In the genomic region with DNA sequence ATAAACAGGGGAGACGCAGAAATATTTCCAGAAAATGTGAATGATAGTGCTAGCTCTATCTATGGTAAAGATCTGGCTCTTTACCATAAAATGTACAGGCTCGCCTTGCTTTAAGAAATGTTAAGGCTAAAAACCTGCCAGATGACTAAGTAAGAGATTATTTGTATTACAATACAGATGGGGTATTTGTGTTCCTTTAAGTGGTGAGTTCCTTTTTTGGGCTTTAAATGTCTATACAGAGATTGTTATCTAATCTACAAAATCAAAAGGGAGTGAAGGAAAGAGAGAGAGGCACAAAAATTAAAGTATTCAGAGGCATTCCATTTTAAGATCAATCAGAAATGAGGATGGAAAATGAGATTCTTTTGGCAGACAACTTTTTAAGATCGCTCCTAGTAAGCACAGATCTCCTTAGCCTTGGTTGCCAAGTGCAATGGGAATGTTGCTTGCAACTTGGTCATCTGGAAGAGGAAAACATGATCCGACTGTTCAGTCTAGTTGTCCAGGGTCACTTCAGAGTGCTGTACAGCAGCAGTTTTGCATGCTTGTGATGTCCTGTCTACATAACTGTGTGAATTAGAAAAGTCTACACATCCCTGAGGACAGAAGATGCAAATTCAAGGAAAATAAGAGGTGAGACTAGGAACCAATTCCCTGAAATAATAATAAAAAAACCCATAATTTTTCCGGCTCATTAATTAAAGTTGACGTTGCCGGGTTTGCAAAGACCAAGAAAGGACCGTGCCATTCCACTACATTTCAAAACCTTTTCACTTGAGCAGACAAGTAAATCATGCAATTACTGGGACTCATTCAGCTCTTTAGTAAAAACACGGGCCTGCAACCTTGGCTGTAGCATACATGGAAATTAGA, we compare ENCODE assay signal across 20 cellular contexts.
DNase-seq lines count a peak whose midpoint lies in the region; FAIRE-seq and TF ChIP-seq lines count a peak whose summit lies in the region.
"Had no signal": no experiment of that assay in that cellular context is flagged by ENCODE, and none has a peak within 500 bp of the region (broad histone marks: within the 10 kb centered on the region; RNA-seq: fewer than 3 reads in every experiment).

No MANE protein-coding gene starts in this region.

- H3K4me1 Mint-ChIP-seq in astrocyte (ENCODE audit: low read depth, unreplicated experiment) = peaks cover 39% of the 10 kb centered on the region
- H3K4me1 Mint-ChIP-seq: activated naive CD8-positive, alpha-beta T cell treated with anti-CD3 and anti-CD28 coated beads, Interleukin-2, amount 10 ng/mL, durations not matched to agents 7 days and 5 days had no signal

- H2AFZ ChIP-seq in Karpas-422 (ENCODE audit: low read length) (peak overlapping the region; percentile 42), astrocyte (ENCODE audit: low read depth, low read length) (no peak overlapping the region), fibroblast of lung (ENCODE audit: low read length) (no peak overlapping the region)
- H2AFZ ChIP-seq: hepatocyte had no signal

- TF ChIP-seq POLR2A in ovary (IDR thresholded peaks at IDR 0.05) = no peak
- TF ChIP-seq POLR2A in prostate gland (IDR thresholded peaks at IDR 0.05) = no peak

- H3K27me3 Mint-ChIP-seq in astrocyte (ENCODE audit: low read depth, unreplicated experiment) = peaks cover 1% of the 10 kb centered on the region
- H3K27me3 Mint-ChIP-seq: activated naive CD8-positive, alpha-beta T cell treated with anti-CD3 and anti-CD28 coated beads, Interleukin-2, amount 10 ng/mL, durations not matched to agents 7 days and 5 days had no signal

- peaks cover 3% of the 10 kb centered on the region for H3K9me3 Mint-ChIP-seq in astrocyte (ENCODE audit: unreplicated experiment)
- H3K9me3 Mint-ChIP-seq: activated naive CD8-positive, alpha-beta T cell treated with anti-CD3 and anti-CD28 coated beads, Interleukin-2, amount 10 ng/mL, durations not matched to agents 7 days and 5 days had no signal

- intact Hi-C loops in ovary (cut with DNase I) = no loop called here
- intact Hi-C loops in prostate gland (cut with DNase I) = no loop called here

- no peak overlapping the region for H3K4me3 Mint-ChIP-seq in astrocyte (ENCODE audit: unreplicated experiment)
- H3K4me3 Mint-ChIP-seq: activated naive CD8-positive, alpha-beta T cell treated with anti-CD3 and anti-CD28 coated beads, Interleukin-2, amount 10 ng/mL, durations not matched to agents 7 days and 5 days had no signal

- peaks cover 67% of the 10 kb centered on the region for H3K4me1 ChIP-seq in Karpas-422 (ENCODE audit: low read length)
- H3K4me1 ChIP-seq in astrocyte (ENCODE audit: insufficient read depth, low read length) = peaks cover 63% of the 10 kb centered on the region
- no peaks in the 10 kb centered on the region for H3K4me1 ChIP-seq in fibroblast of lung (ENCODE audit: control insufficient read depth, extremely low read depth, insufficient read depth, low read length)
- peaks cover 4% of the 10 kb centered on the region for H3K4me1 ChIP-seq in ovary (ENCODE audit: insufficient read depth)
- no peaks in the 10 kb centered on the region for H3K4me1 ChIP-seq in prostate gland (replicated peaks)

- H3K4me3 ChIP-seq in Karpas-422 (ENCODE audit: low read length) (peak overlapping the region; percentile 17; the same call in 1 of the 2 replicates), astrocyte (ENCODE audit: insufficient read depth, low read depth, low read length) (no peak overlapping the region), fibroblast of lung (replicated peaks in 1 of 4; ENCODE audit: control extremely low read depth in 1 of 4, insufficient read depth in 1 of 4, low read depth in 3 of 4, low read length in 4 of 4) (no peak overlapping the region), ovary (no peak overlapping the region), prostate gland (no peak overlapping the region)
- H3K4me3 ChIP-seq: hepatocyte, thoracic aorta had no signal

- H3K9me2 ChIP-seq in Karpas-422 (replicated peaks; ENCODE audit: insufficient read depth, low read length) = no peaks in the 10 kb centered on the region

- DNase-seq in Karpas-422 = peak; percentile 68
- peak; percentile 80 for DNase-seq in astrocyte (ENCODE audit: low read depth)
- peak; percentile 44 to 82 for DNase-seq in fibroblast of lung (ENCODE audit: low read depth in 2 of 2)
- peak; percentile 63 for DNase-seq in retina
- no peak for DNase-seq in ovary
- DNase-seq in germinal center (ENCODE audit: low spot score) = no peak
- no peak for DNase-seq in prostate gland (ENCODE audit: low spot score)
- no peak for DNase-seq in stimulated activated CD4-positive, alpha-beta T cell treated with anti-CD3 and anti-CD28 coated beads, Interleukin-12 subunit alpha, Interleukin-12 subunit beta, amount 100 ng/mL, for 4 hours
- DNase-seq: activated CD4-positive, alpha-beta T cell treated with anti-CD3 and anti-CD28 coated beads, Interleukin-2, amount 50 U/mL, for 4 hours; activated naive CD8-positive, alpha-beta T cell treated with anti-CD3 and anti-CD28 coated beads, Interleukin-2, amount 10 ng/mL, durations not matched to agents 7 days and 5 days; activated T-cell treated with anti-CD3 and anti-CD28 coated beads, Interleukin-2, amount 50 U/mL, for 48 hours; AML-193; cortex of kidney; GDM1; NCI-H1694 treated with DMSO at 0.1 percent for 48 hours; NCI-H446 treated with DMSO at 0.1 percent for 48 hours had no signal

- peak overlapping the region; percentile 98 for H3K27ac ChIP-seq in Karpas-422 (ENCODE audit: low read length)
- peak overlapping the region; percentile 78 for H3K27ac ChIP-seq in astrocyte (ENCODE audit: low read depth, low read length)
- no peak overlapping the region for H3K27ac ChIP-seq in fibroblast of lung (ENCODE audit: insufficient read depth, low read length)
- no peak overlapping the region for H3K27ac ChIP-seq in ovary
- no peak overlapping the region for H3K27ac ChIP-seq in prostate gland
- H3K27ac ChIP-seq: hepatocyte, thoracic aorta had no signal

- H3K27me3 ChIP-seq in Karpas-422 (ENCODE audit: low read length) = no peaks in the 10 kb centered on the region
- H3K27me3 ChIP-seq in astrocyte (ENCODE audit: insufficient read depth, low read length) = no peaks in the 10 kb centered on the region
- H3K27me3 ChIP-seq in fibroblast of lung (ENCODE audit: control insufficient read depth, insufficient read depth, low read length) = no peaks in the 10 kb centered on the region
- no peaks in the 10 kb centered on the region for H3K27me3 ChIP-seq in ovary
- H3K27me3 ChIP-seq in prostate gland (replicated peaks; ENCODE audit: insufficient read depth) = peaks cover 3% of the 10 kb centered on the region
- H3K27me3 ChIP-seq: hepatocyte had no signal

- H3K9ac ChIP-seq in Karpas-422 (ENCODE audit: low read length) = peak overlapping the region; percentile 28
- peak overlapping the region; percentile 46 for H3K9ac ChIP-seq in astrocyte (ENCODE audit: low read length)
- H3K9ac ChIP-seq in fibroblast of lung (ENCODE audit: insufficient read depth, low read length) = no peak overlapping the region

- no peak overlapping the region for H3K27ac Mint-ChIP-seq in astrocyte (ENCODE audit: unreplicated experiment)
- H3K27ac Mint-ChIP-seq: activated naive CD8-positive, alpha-beta T cell treated with anti-CD3 and anti-CD28 coated beads, Interleukin-2, amount 10 ng/mL, durations not matched to agents 7 days and 5 days had no signal

- no peaks in the 10 kb centered on the region for H3K36me3 ChIP-seq in Karpas-422 (ENCODE audit: insufficient read depth, low read length)
- H3K36me3 ChIP-seq in astrocyte (ENCODE audit: insufficient read depth, low read length) = no peaks in the 10 kb centered on the region
- H3K36me3 ChIP-seq in fibroblast of lung (ENCODE audit: control insufficient read depth, insufficient read depth, low read length) = no peaks in the 10 kb centered on the region
- no peaks in the 10 kb centered on the region for H3K36me3 ChIP-seq in ovary
- H3K36me3 ChIP-seq in prostate gland = no peaks in the 10 kb centered on the region
- H3K36me3 ChIP-seq: thoracic aorta had no signal

- no peaks in the 10 kb centered on the region for H3K79me2 ChIP-seq in Karpas-422 (ENCODE audit: low read length)
- no peaks in the 10 kb centered on the region for H3K79me2 ChIP-seq in astrocyte (ENCODE audit: insufficient read depth, low read length)
- H3K79me2 ChIP-seq in fibroblast of lung (ENCODE audit: control insufficient read depth, insufficient read depth, low read length) = no peaks in the 10 kb centered on the region
- H3K79me2 ChIP-seq: hepatocyte had no signal

- H3K4me2 ChIP-seq in Karpas-422 (ENCODE audit: low read depth, low read length, poor library complexity, severe bottlenecking) (peak overlapping the region; percentile 89), astrocyte (ENCODE audit: low read length) (peak overlapping the region; percentile 41), fibroblast of lung (ENCODE audit: extremely low read depth, insufficient read depth, low read length) (no peak overlapping the region)
- H3K4me2 ChIP-seq: hepatocyte had no signal

- 68 to 73% (median 72%) methylated on average over 9 of the region's 9 CpGs for WGBS in ovary, 3 donors
- 48% methylated on average over 9 of the region's 9 CpGs for WGBS in prostate gland

- TF ChIP-seq EP300 in ovary (IDR thresholded peaks at IDR 0.05) = no peak

- FAIRE-seq in astrocyte (lab: Jason Lieb, UNC) = no peak
- FAIRE-seq: GM12892, HTR-8/SVneo had no signal

- TF ChIP-seq CTCF in astrocyte (IDR thresholded peaks at IDR 0.05; ENCODE audit: insufficient read depth, low read depth, low read length) (no peak), fibroblast of lung (conservative IDR thresholded peaks at IDR 0.05 in 1 of 2, IDR thresholded peaks at IDR 0.05 in 1 of 2; ENCODE audit: low read depth in 1 of 2, low read length in 2 of 2) (no peak), ovary (IDR thresholded peaks at IDR 0.05) (no peak), prostate gland (IDR thresholded peaks at IDR 0.05) (no peak)

- H3K9me3 ChIP-seq in Karpas-422 (ENCODE audit: low read length) (no peaks in the 10 kb centered on the region), astrocyte (ENCODE audit: insufficient read depth, low read depth, low read length) (no peaks in the 10 kb centered on the region), fibroblast of lung (ENCODE audit: control insufficient read depth, insufficient read depth, low read depth, low read length) (no peaks in the 10 kb centered on the region), ovary (no peaks in the 10 kb centered on the region), prostate gland (no peaks in the 10 kb centered on the region)
- H3K9me3 ChIP-seq: thoracic aorta had no signal

- H3K36me3 Mint-ChIP-seq in astrocyte (ENCODE audit: low read depth, unreplicated experiment) = no peaks in the 10 kb centered on the region
- H3K36me3 Mint-ChIP-seq: activated naive CD8-positive, alpha-beta T cell treated with anti-CD3 and anti-CD28 coated beads, Interleukin-2, amount 10 ng/mL, durations not matched to agents 7 days and 5 days had no signal

- H4K20me1 ChIP-seq in Karpas-422 (ENCODE audit: insufficient read depth, low read depth, low read length) (no peaks in the 10 kb centered on the region), astrocyte (ENCODE audit: insufficient read depth, low read length) (no peaks in the 10 kb centered on the region), fibroblast of lung (ENCODE audit: control insufficient read depth, extremely low read depth, insufficient read depth, low read length) (no peaks in the 10 kb centered on the region)

Comparison
In these comparisons a context has a peak if more than half of its experiments do, and no peak if none do; other contexts are left out.
1. DNase-seq: peak in Karpas-422 (single experiment), astrocyte (single experiment), fibroblast of lung (2 of 2) and retina (single experiment); none in ovary (0 of 5), germinal center (single experiment), prostate gland (single experiment) and stimulated activated CD4-positive, alpha-beta T cell treated with anti-CD3 and anti-CD28 coated beads, Interleukin-12 subunit alpha, Interleukin-12 subunit beta, amount 100 ng/mL, for 4 hours (single experiment).
2. H3K27ac ChIP-seq: peak in Karpas-422 (single experiment) and astrocyte (single experiment); none in fibroblast of lung (single experiment), ovary (0 of 2) and prostate gland (0 of 2).